8 cellular contexts compared by ENCODE assay signal in the genomic region with DNA sequence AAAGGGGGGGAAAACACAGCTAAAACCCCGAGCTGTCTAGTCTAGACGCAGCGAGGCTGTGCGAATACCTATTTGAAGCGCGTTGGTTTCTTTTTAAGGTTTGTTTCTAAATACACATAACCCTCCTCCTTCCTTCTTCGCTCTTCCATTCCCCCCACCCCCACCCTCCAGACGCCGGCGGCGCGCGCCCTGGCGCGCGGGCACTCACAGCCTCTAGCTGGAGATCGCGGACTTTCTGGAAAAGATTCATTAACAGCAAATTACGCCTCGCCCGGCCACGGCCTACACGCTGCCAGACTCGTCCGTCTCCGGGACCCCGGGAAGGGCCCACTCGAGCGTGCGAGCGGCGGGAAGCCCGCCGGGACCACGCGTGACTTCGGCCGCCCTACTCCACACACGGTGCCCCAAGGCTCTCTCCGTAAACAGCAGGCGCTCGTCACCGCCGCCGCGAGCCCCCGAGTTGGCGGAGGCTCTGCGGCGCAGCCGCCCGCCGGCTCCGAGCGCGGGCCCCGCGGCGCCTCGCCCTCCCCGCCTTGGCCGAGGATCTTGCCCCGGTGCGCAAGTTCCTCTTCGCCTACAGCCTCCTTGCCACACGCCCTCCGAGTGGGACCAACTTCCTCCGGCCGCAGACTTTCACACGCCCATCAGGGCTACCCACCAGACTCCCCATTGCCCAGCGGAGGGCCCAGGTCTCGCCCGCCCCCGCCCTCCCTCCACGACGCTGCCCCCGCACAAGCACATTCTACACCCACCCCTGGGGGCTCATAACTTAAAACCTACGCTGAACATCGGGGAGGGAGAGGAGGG. TPM values are rescaled to one million over a fixed set of nuclear protein-coding genes. Genes with fewer than 3 reads are reported as not detected.
DNase-seq lines count a peak whose midpoint lies in the region; ATAC-seq and TF ChIP-seq lines count a peak whose summit lies in the region.

No MANE protein-coding gene starts in this region.

- H3K27ac ChIP-seq in coronary artery = peak overlapping the region; percentile 81 to 87
- peak overlapping the region; percentile 10 to 83 for H3K27ac ChIP-seq in aorta (ENCODE audit: low read depth in 1 of 2, low read length in 2 of 2)

- no peak for ATAC-seq in aorta (ENCODE audit: low FRiP score)
- no peak for ATAC-seq in HG03159 (IDR thresholded peaks at IDR 0.05; ENCODE audit: unreplicated experiment)

- intact Hi-C loops in aorta (cut with DNase I) = loop anchor here in 1 of 2 donors (5.0 to 10.0 kb wide), 2 partner anchors 81 to 278 kb away; no protein-coding TSS in a partner anchor

- in situ Hi-C loops in GM13976 (cut with MboI; ENCODE audit: low sequenced_read_pairs, unreplicated experiment) = no loop called here

- H3K9me3 ChIP-seq in mucosa of stomach (ENCODE audit: control insufficient read depth, low read length) = no peaks in the 10 kb centered on the region
- H3K9me3 ChIP-seq in aorta (ENCODE audit: control insufficient read depth, low read length) = no peaks in the 10 kb centered on the region

- no peak for TF ChIP-seq CTCF in coronary artery (IDR thresholded peaks at IDR 0.05)
- no peak for TF ChIP-seq CTCF in GM13976 (IDR thresholded peaks at IDR 0.05; ENCODE audit: borderline replicate concordance, control extremely low read depth, extremely low read depth, insufficient read depth, missing control alignments)

- 1 to 7% methylated on average over 72 to 79 of the region's 79 CpGs for WGBS in aorta, 2 donors

- H3K9ac ChIP-seq in mucosa of stomach (ENCODE audit: low read length) = peak overlapping the region; percentile 61

- H3K4me1 ChIP-seq in mucosa of stomach (ENCODE audit: control insufficient read depth, insufficient read depth, low read length) (peaks cover 26% of the 10 kb centered on the region), aorta (ENCODE audit: control insufficient read depth in 1 of 2, insufficient read depth in 2 of 2, low read length in 2 of 2) (no peaks in the 10 kb centered on the region)

- no peaks in the 10 kb centered on the region for H3K27me3 ChIP-seq in mucosa of stomach (ENCODE audit: control insufficient read depth, insufficient read depth, low read length)
- H3K27me3 ChIP-seq in aorta (ENCODE audit: control insufficient read depth in 1 of 2, insufficient read depth in 2 of 2, low read length in 1 of 2) = peaks cover 0 to 2% of the 10 kb centered on the region in 2 donors

- no peaks in the 10 kb centered on the region for H3K36me3 ChIP-seq in mucosa of stomach (ENCODE audit: control insufficient read depth, insufficient read depth, low read length)
- no peaks in the 10 kb centered on the region for H3K36me3 ChIP-seq in aorta (ENCODE audit: control insufficient read depth in 1 of 2, insufficient read depth in 2 of 2, low read length in 1 of 2)

- peak overlapping the region; percentile 88 for H3K4me3 ChIP-seq in coronary artery
- peak overlapping the region; percentile 71 for H3K4me3 ChIP-seq in mucosa of stomach (ENCODE audit: low read length)
- H3K4me3 ChIP-seq in aorta (ENCODE audit: low read length in 2 of 2) = peak overlapping the region; percentile 55 to 86

- DNase-seq in activated T-cell treated with anti-CD3 and anti-CD28 coated beads, Interleukin-2, amount 50 U/mL, for 1 hour = peak; percentile 45
- DNase-seq in activated T-cell treated with anti-CD3 and anti-CD28 coated beads for 4 hours (no peak), RPMI8226 (peak; percentile 44), coronary artery (ENCODE audit: low spot score) (no peak), aorta (peak in 1 of 2 donors; percentile 76), GM13976 (ENCODE audit: low spot score) (no peak)

RNA-seq across cellular contexts. Expression of a gene that starts 2.0 kb away (rescaled TPM):
- 10 to 100 TPM; 22.6 to 46.7 TPM for total RNA-seq in aorta
- 10 to 100 TPM in 1 of 2 donors, 1 to 10 TPM in 1; 8.3 to 12.2 TPM for polyA plus RNA-seq in aorta

Comparison
In these comparisons a context has a peak if more than half of its experiments do, and no peak if none do; other contexts are left out.
1. DNase-seq: peak in activated T-cell treated with anti-CD3 and anti-CD28 coated beads, Interleukin-2, amount 50 U/mL, for 1 hour (single experiment) and RPMI8226 (single experiment); none in activated T-cell treated with anti-CD3 and anti-CD28 coated beads for 4 hours (single experiment), coronary artery (single experiment) and GM13976 (single experiment).
2. Peak in every context shown above with its lines, with median percentiles within 50 percentile points of each other: H3K4me3 ChIP-seq.